Comparison of ENCODE assay signal across 24 cellular contexts in genomic region chrY:13020839-13021238, GRCh38.
DNase-seq lines count a peak whose midpoint lies in the region; ATAC-seq and TF ChIP-seq lines count a peak whose summit lies in the region.
"Had no signal": no experiment of that assay in that cellular context is flagged by ENCODE, and none has a peak within 500 bp of the region (broad histone marks: within the 10 kb centered on the region; RNA-seq: fewer than 3 reads in every experiment).

No MANE protein-coding gene starts in this region.

- no peak for TF ChIP-seq CTCF in HFFc6 (IDR thresholded peaks at IDR 0.05)
- no peak for TF ChIP-seq CTCF in RWPE1 (conservative IDR thresholded peaks at IDR 0.05; ENCODE audit: low read depth)

- DNase-seq in HFFc6: no peak
- DNase-seq in activated T-helper 2 cell treated with anti-CD3 and anti-CD28 coated beads, Interferon-gamma antibody, Interleukin-2, Interleukin-4, amounts not matched to agents 10 μg/mL and 5 μg/mL and 100 μg/mL, durations not matched to agents 14 hours and 24 hours and 36 hours (ENCODE audit: low spot score): no peak
- no peak for DNase-seq in RWPE1 (ENCODE audit: low spot score)
- DNase-seq in erythroblast (lab: John Stamatoyannopoulos, UW): no peak
- DNase-seq: CD8-positive, alpha-beta T cell; DMS 273 treated with DMSO at 0.1 percent for 48 hours; DMS79; EL; GDM1; Kasumi-1; NCI-H1105 treated with DMSO at 0.1 percent for 48 hours; NCI-H2029; NCI-H446 treated with DMSO at 0.1 percent for 48 hours; NCI-H526 treated with DMSO at 0.1 percent for 48 hours; SHP77 treated with DMSO at 0.1 percent for 48 hours; T1000 had no signal

- intact Hi-C loops in activated T-helper 2 cell treated with anti-CD3 and anti-CD28 coated beads, Interferon-gamma antibody, Interleukin-2, Interleukin-4, amounts not matched to agents 10 μg/mL and 5 μg/mL and 100 μg/mL, durations not matched to agents 14 hours and 24 hours and 36 hours (cut with micrococcal nuclease): loop anchor here (10.0 kb wide), 1 partner anchor 324 kb away; no protein-coding TSS in a partner anchor

- no peak overlapping the region for H3K27ac ChIP-seq in RWPE1
- H3K27ac ChIP-seq: C4-2B had no signal

- H3K4me3 Mint-ChIP-seq in HFFc6: no peak overlapping the region
- no peak overlapping the region for H3K4me3 Mint-ChIP-seq in activated T-helper 2 cell treated with anti-CD3 and anti-CD28 coated beads, Interferon-gamma antibody, Interleukin-2, Interleukin-4, amounts not matched to agents 10 μg/mL and 5 μg/mL and 100 μg/mL, durations not matched to agents 14 hours and 24 hours and 36 hours (ENCODE audit: low read depth)
- H3K4me3 Mint-ChIP-seq: B cell; CD8-positive, alpha-beta T cell had no signal

- POLR2A ChIA-PET in RWPE1 (lab: Yijun Ruan, JAX; ENCODE audit: low non-redundant PET): no interaction called here

- H3K27ac Mint-ChIP-seq in HFFc6: peak overlapping the region; percentile 18; the same call in 1 of the 2 replicates
- peak overlapping the region; percentile 28 for H3K27ac Mint-ChIP-seq in activated T-helper 2 cell treated with anti-CD3 and anti-CD28 coated beads, Interferon-gamma antibody, Interleukin-2, Interleukin-4, amounts not matched to agents 10 μg/mL and 5 μg/mL and 100 μg/mL, durations not matched to agents 14 hours and 24 hours and 36 hours
- H3K27ac Mint-ChIP-seq: B cell; CD8-positive, alpha-beta T cell had no signal

- no peaks in the 10 kb centered on the region for H3K9me3 Mint-ChIP-seq in HFFc6
- H3K9me3 Mint-ChIP-seq in activated T-helper 2 cell treated with anti-CD3 and anti-CD28 coated beads, Interferon-gamma antibody, Interleukin-2, Interleukin-4, amounts not matched to agents 10 μg/mL and 5 μg/mL and 100 μg/mL, durations not matched to agents 14 hours and 24 hours and 36 hours: no peaks in the 10 kb centered on the region
- H3K9me3 Mint-ChIP-seq: CD8-positive, alpha-beta T cell had no signal

- ATAC-seq in GM18868 (IDR thresholded peaks at IDR 0.05; ENCODE audit: unreplicated experiment) (peak; percentile 39), HG03045 (IDR thresholded peaks at IDR 0.05; ENCODE audit: unreplicated experiment) (peak; percentile 56), GM18505 (IDR thresholded peaks at IDR 0.05; ENCODE audit: unreplicated experiment) (no peak)
- ATAC-seq: CD8-positive, alpha-beta T cell; GM12878; K562; Panc1 had no signal

- TF ChIP-seq POLR2A in GM18505 (IDR thresholded peaks at IDR 0.05; ENCODE audit: borderline replicate concordance, extremely low read depth, insufficient read depth, insufficient read length): no peak
- no peak for TF ChIP-seq POLR2A in erythroblast (IDR thresholded peaks at IDR 0.05; ENCODE audit: low read length)

- peaks cover 60% of the 10 kb centered on the region for H3K4me1 Mint-ChIP-seq in HFFc6 (ENCODE audit: low read depth)
- peaks cover 32% of the 10 kb centered on the region for H3K4me1 Mint-ChIP-seq in activated T-helper 2 cell treated with anti-CD3 and anti-CD28 coated beads, Interferon-gamma antibody, Interleukin-2, Interleukin-4, amounts not matched to agents 10 μg/mL and 5 μg/mL and 100 μg/mL, durations not matched to agents 14 hours and 24 hours and 36 hours (ENCODE audit: low read depth)
- H3K4me1 Mint-ChIP-seq: B cell had no signal

- CTCF ChIA-PET in RWPE1 (lab: Yijun Ruan, JAX): no interaction called here

- H3K27me3 Mint-ChIP-seq in HFFc6 (ENCODE audit: insufficient read depth): no peaks in the 10 kb centered on the region; the same call in 1 of the 2 replicates
- H3K27me3 Mint-ChIP-seq in activated T-helper 2 cell treated with anti-CD3 and anti-CD28 coated beads, Interferon-gamma antibody, Interleukin-2, Interleukin-4, amounts not matched to agents 10 μg/mL and 5 μg/mL and 100 μg/mL, durations not matched to agents 14 hours and 24 hours and 36 hours (ENCODE audit: low read depth): no peaks in the 10 kb centered on the region
- H3K27me3 Mint-ChIP-seq: B cell had no signal

- no peaks in the 10 kb centered on the region for H3K36me3 Mint-ChIP-seq in HFFc6 (ENCODE audit: low read depth)
- H3K36me3 Mint-ChIP-seq in activated T-helper 2 cell treated with anti-CD3 and anti-CD28 coated beads, Interferon-gamma antibody, Interleukin-2, Interleukin-4, amounts not matched to agents 10 μg/mL and 5 μg/mL and 100 μg/mL, durations not matched to agents 14 hours and 24 hours and 36 hours (ENCODE audit: low read depth): no peaks in the 10 kb centered on the region
- H3K36me3 Mint-ChIP-seq: CD8-positive, alpha-beta T cell had no signal
